In genomic region chr19:35129724-35130274, GRCh38 we compare ENCODE assay signal across 9 cellular contexts. TPM values are rescaled to one million over a fixed set of nuclear protein-coding genes. Genes with fewer than 3 reads are reported as not detected.
DNase-seq lines count a peak whose midpoint lies in the region; ATAC-seq and TF ChIP-seq lines count a peak whose summit lies in the region.
"Not testable (repeated sequence)": the region's sequence is repeated elsewhere in the genome, so short reads cannot be mapped to it uniquely, and the experiment has no call there.
"Had no signal": no experiment of that assay in that cellular context is flagged by ENCODE, and none has a peak within 500 bp of the region (broad histone marks: within the 10 kb centered on the region; RNA-seq: fewer than 3 reads in every experiment).

No MANE protein-coding gene starts in this region.

- DNase-seq in NCI-H82 (lab: John Stamatoyannopoulos, UW) = peak; percentile 27
- DNase-seq in amniotic epithelial cell (ENCODE audit: low read depth) = peak; percentile 40
- DNase-seq in colonic mucosa = peak; percentile 75
- not testable (repeated sequence) for DNase-seq in hepatocyte (ENCODE audit: low spot score); psoas muscle

- H3K4me1 ChIP-seq in colonic mucosa (peaks cover 25% of the 10 kb centered on the region), hepatocyte (ENCODE audit: insufficient read depth) (peaks cover 40% of the 10 kb centered on the region), mucosa of rectum (ENCODE audit: control insufficient read depth in 2 of 2, insufficient read depth in 2 of 2, low read length in 2 of 2) (peaks cover 45 to 58% of the 10 kb centered on the region in 2 donors), psoas muscle (peaks cover 21% of the 10 kb centered on the region)

- not testable (repeated sequence) for H3K27me3 ChIP-seq in colonic mucosa; hepatocyte; mucosa of rectum (ENCODE audit: control insufficient read depth in 2 of 2, insufficient read depth in 2 of 2, low read length in 2 of 2); psoas muscle (ENCODE audit: insufficient read depth in 3 of 3, low read length in 2 of 3)

- H3K27ac ChIP-seq in 22Rv1 = peak overlapping the region; percentile 40; the same call in 1 of the 2 replicates
- H3K27ac ChIP-seq in colonic mucosa = peak overlapping the region; percentile 89
- H3K27ac ChIP-seq in hepatocyte = peak overlapping the region; percentile 95
- H3K27ac ChIP-seq in mucosa of rectum (ENCODE audit: low read depth in 2 of 2, low read length in 2 of 2) = peak overlapping the region; percentile 87 to 100
- H3K27ac ChIP-seq in psoas muscle = peak overlapping the region; percentile 44

- not testable (repeated sequence) for H2AFZ ChIP-seq in hepatocyte

- not testable (repeated sequence) for H3K79me2 ChIP-seq in hepatocyte

- not testable (repeated sequence) for TF ChIP-seq CTCF in 22Rv1 (IDR thresholded peaks at IDR 0.05); colonic mucosa (IDR thresholded peaks at IDR 0.05); hepatocyte (IDR thresholded peaks at IDR 0.05; ENCODE audit: poor library complexity); psoas muscle (IDR thresholded peaks at IDR 0.05)

- peak overlapping the region; percentile 50 for H3K4me2 ChIP-seq in hepatocyte

- not testable (repeated sequence) for ATAC-seq in psoas muscle

- H3K9ac ChIP-seq in colonic mucosa (ENCODE audit: low read depth in 2 of 2, low read length in 2 of 2) (peak overlapping the region; percentile 17 to 70), mucosa of rectum (ENCODE audit: low read depth in 1 of 2, low read length in 2 of 2) (peak overlapping the region in 1 of 2 donors; percentile 71)

- H4K20me1 ChIP-seq in hepatocyte (ENCODE audit: insufficient read depth, poor library complexity, severe bottlenecking) = not testable (repeated sequence)

- intact Hi-C loops in colonic mucosa (cut with DNase I) = not testable (repeated sequence)
- intact Hi-C loops in psoas muscle (cut with DNase I) = loop anchor here in 1 of 2 donors (5.0 kb wide), 1 partner anchor 62 kb away; no protein-coding TSS in a partner anchor

- not testable (repeated sequence) for H3K4me3 ChIP-seq in colonic mucosa; hepatocyte; mucosa of rectum (ENCODE audit: low read length in 2 of 2); psoas muscle

- 31% methylated on average over 14 of the region's 14 CpGs for WGBS in hepatocyte (ENCODE audit: low lambda C conversion rate, missing lambda C conversion rate)
- WGBS in psoas muscle, 3 donors = 46 to 63% (median 46%) methylated on average over 14 of the region's 14 CpGs

- not testable (repeated sequence) for H3K9me3 ChIP-seq in colonic mucosa; hepatocyte (ENCODE audit: low read depth); mucosa of rectum (ENCODE audit: control insufficient read depth in 2 of 2, low read length in 2 of 2); psoas muscle

- H3K9me2 ChIP-seq in hepatocyte (replicated peaks; ENCODE audit: insufficient read depth) = not testable (repeated sequence)

- H3K36me3 ChIP-seq in colonic mucosa; hepatocyte (replicated peaks; ENCODE audit: insufficient read depth, low read depth); mucosa of rectum (ENCODE audit: control insufficient read depth in 2 of 2, insufficient read depth in 2 of 2, low read length in 2 of 2); psoas muscle (ENCODE audit: insufficient read depth in 1 of 2, low read depth in 1 of 2): not testable (repeated sequence)

RNA-seq across cellular contexts. Expression of gene LGI4, which starts 5.1 kb away (rescaled TPM):
- total RNA-seq in colonic mucosa (10 to 100 TPM in 1 of 2 donors, 1 to 10 TPM in 1; 5.8 to 10.2 TPM), hepatocyte (2.4 and 6.3 TPM in 2 replicates), psoas muscle (10 to 100 TPM in 3 of 4 donors, 1 to 10 TPM in 1; 3.3 to 22.1 (median 17.3) TPM)
- polyA plus RNA-seq in hepatocyte (5.2 and 8.8 TPM in 2 replicates), psoas muscle (10 to 100 TPM in 1 of 3 donors, 1 to 10 TPM in 2; 3.2 to 17.1 (median 9.5) TPM)

RNA-seq across cellular contexts. Expression of gene FXYD1, which starts 8.8 kb away (rescaled TPM):
- 10 to 100 TPM in 1 of 2 donors, 1 to 10 TPM in 1; 8.8 to 15.1 TPM for total RNA-seq in colonic mucosa
- total RNA-seq in hepatocyte = 2.9 and 7.5 TPM in 2 replicates
- polyA plus RNA-seq in hepatocyte = 18.5 and 22.0 TPM in 2 replicates
- 100 to 1,000 TPM; 409 to 860 (median 548) TPM for total RNA-seq in psoas muscle
- 100 to 1,000 TPM; 210 to 581 (median 299) TPM for polyA plus RNA-seq in psoas muscle

RNA-seq across cellular contexts. Expression of gene FXYD7, which starts 13.3 kb away (rescaled TPM):
- total RNA-seq in colonic mucosa (under 1 TPM; 0.47 to 0.61 TPM), hepatocyte (0.27 TPM in 1 of 2 replicates, not detected in the other), psoas muscle (under 1 TPM in 3 of 4 donors, not detected in 1; 0.56 to 0.65 (median 0.58) TPM)
- polyA plus RNA-seq in hepatocyte (0.22 and 0.46 TPM in 2 replicates), psoas muscle (under 1 TPM in 1 of 3 donors, not detected in 2; 0.13 TPM)
- total RNA-seq: GM23248 had no signal
- polyA plus RNA-seq: GM23248 had no signal

RNA-seq across cellular contexts. Expression of gene FXYD3, which starts 14.2 kb away (rescaled TPM):
- 1,000 to 10,000 TPM; 1,386 to 2,836 TPM for total RNA-seq in colonic mucosa
- 225 and 235 TPM in 2 replicates for total RNA-seq in hepatocyte
- 491 and 542 TPM in 2 replicates for polyA plus RNA-seq in hepatocyte
- total RNA-seq in psoas muscle = not detected
- under 1 TPM; 0.10 to 0.38 (median 0.13) TPM for polyA plus RNA-seq in psoas muscle
- total RNA-seq: CD4-positive, alpha-beta T cell; GM23248 had no signal
- polyA plus RNA-seq: GM23248 had no signal

RNA-seq across cellular contexts. Expression of gene FXYD5, which starts 24.7 kb away (rescaled TPM):
- total RNA-seq in colonic mucosa = 10 to 100 TPM; 20.3 to 23.6 TPM
- total RNA-seq in hepatocyte = 36.4 and 42.8 TPM in 2 replicates
- 81.1 and 90.2 TPM in 2 replicates for polyA plus RNA-seq in hepatocyte
- total RNA-seq in psoas muscle = 10 to 100 TPM in 3 of 4 donors, 1 to 10 TPM in 1; 9.5 to 14.8 (median 11.7) TPM
- polyA plus RNA-seq in psoas muscle = 10 to 100 TPM in 2 of 3 donors, 1 to 10 TPM in 1; 6.4 to 19.1 (median 11.5) TPM

Comparison
In these comparisons a context has a peak if more than half of its experiments do, and no peak if none do; other contexts are left out.
1. H3K27ac ChIP-seq: peak in every context shown above with its lines; median percentile 95 in hepatocyte; 94 in mucosa of rectum; 89 in colonic mucosa; 44 in psoas muscle; 40 in 22Rv1.
2. RNA of gene FXYD1, which starts 8.8 kb away (total RNA-seq): 409 to 860 TPM in psoas muscle; 8.8 to 15.1 TPM in colonic mucosa and 2.9 to 7.5 TPM in hepatocyte; every median in the first group is over 10 times any median in the second.